In genomic region chr18:11179959-11180519, GRCh38 we compare ENCODE assay signal across 1 cellular context.
TF ChIP-seq lines count a peak whose summit lies in the region.

No MANE protein-coding gene starts in this region.

TF ChIP-seq in IMR-90, 13 proteins besides CTCF, POLR2A, EP300 and RAD21:
- no peak for TF ChIP-seq ELK1 (IDR thresholded peaks at IDR 0.05; ENCODE audit: borderline replicate concordance, low read depth, low read length)
- TF ChIP-seq CHD1 (IDR thresholded peaks at IDR 0.05; ENCODE audit: low read depth, low read length), result no peak
- no peak for TF ChIP-seq MAFK (IDR thresholded peaks at IDR 0.05; ENCODE audit: low read depth, low read length)
- TF ChIP-seq CEBPB (IDR thresholded peaks at IDR 0.05; ENCODE audit: low read depth, low read length), result no peak
- no peak for TF ChIP-seq RFX5 (IDR thresholded peaks at IDR 0.05; ENCODE audit: low read depth, low read length)
- no peak for TF ChIP-seq SMC3 (IDR thresholded peaks at IDR 0.05; ENCODE audit: low read depth, low read length)
